In the genomic region with DNA sequence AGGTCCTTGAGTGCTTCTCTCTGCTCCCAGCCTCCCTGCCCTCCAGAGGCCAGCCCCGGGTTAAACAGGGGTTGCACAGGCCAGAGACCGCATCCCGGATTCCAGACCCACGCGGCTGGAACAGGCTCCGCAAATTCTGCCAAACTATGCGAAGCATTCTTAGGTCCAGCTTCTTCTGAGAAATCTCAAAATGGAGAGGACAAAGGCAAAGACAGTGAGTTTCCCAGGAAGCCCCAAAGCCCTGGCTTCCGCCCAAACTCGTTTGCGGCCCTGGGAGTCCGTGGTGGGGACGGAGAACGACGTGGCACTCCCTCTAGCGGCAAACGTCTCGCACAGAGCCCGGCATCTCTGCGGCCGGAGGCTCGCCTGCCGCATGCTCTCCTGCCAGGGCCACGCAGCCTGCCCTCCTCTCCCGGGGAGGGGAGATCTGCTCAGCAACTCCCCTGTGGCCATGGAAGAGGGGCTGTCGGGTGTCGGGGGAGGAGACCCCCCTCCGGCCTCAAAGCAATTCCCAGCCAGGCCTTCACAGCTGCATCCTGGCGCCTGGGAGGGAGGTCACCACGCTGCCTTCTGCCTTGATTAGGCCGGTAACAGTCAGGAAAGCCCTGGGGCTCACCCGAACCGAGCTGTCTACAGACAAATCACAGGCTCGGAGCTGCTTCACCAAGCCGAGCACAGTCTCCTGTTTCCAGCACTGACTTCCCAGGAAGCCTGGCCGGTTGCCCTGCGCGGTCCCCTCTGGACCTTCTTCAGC, we compare ENCODE assay signal across 8 cellular contexts.
A peak's percentile ranks its signal among the peaks of the same experiment; 100 is the strongest.
DNase-seq lines count a peak whose midpoint lies in the region; TF ChIP-seq lines count a peak whose summit lies in the region.

No MANE protein-coding gene starts in this region.

- H3K4me2 ChIP-seq in Loucy (ENCODE audit: low read depth, low read length, poor library complexity, severe bottlenecking): no peak overlapping the region

- no peak overlapping the region for H2AFZ ChIP-seq in Loucy (ENCODE audit: low read length)

- H3K27me3 ChIP-seq in Loucy (ENCODE audit: insufficient read depth, low read length, poor library complexity, severe bottlenecking): no peaks in the 10 kb centered on the region

- TF ChIP-seq CTCF in Loucy (conservative IDR thresholded peaks at IDR 0.05; ENCODE audit: low read length): peak; percentile 57

- no peaks in the 10 kb centered on the region for H3K79me2 ChIP-seq in Loucy (ENCODE audit: insufficient read depth, low read length)

- no peaks in the 10 kb centered on the region for H3F3A ChIP-seq in Loucy (ENCODE audit: low read depth)

- no peaks in the 10 kb centered on the region for H4K20me1 ChIP-seq in Loucy (ENCODE audit: insufficient read depth, low read length, poor library complexity, severe bottlenecking)

- no peaks in the 10 kb centered on the region for H3K9me2 ChIP-seq in Loucy (replicated peaks; ENCODE audit: low read depth, low read length)

- H3K9me3 ChIP-seq in Loucy (ENCODE audit: insufficient read depth, low read depth, low read length): no peaks in the 10 kb centered on the region

- DNase-seq in NCI-H1417 (lab: John Stamatoyannopoulos, UW) (peak; percentile 51 to 68 (median 63)), NCI-H1417 treated with DMSO at 0.1 percent for 48 hours (lab: John Stamatoyannopoulos, UW) (no peak), HCEC 1CT (peak; percentile 71), ecto neural progenitor cell (ENCODE audit: low spot score) (peak; percentile 87), medulla oblongata (ENCODE audit: extremely low spot score) (peak; percentile 89)
- peak; percentile 42 to 55 for DNase-seq in activated CD4-positive, alpha-beta T cell treated with anti-CD3 and anti-CD28 coated beads for 24 hours (ENCODE audit: low read depth in 2 of 2)
- peak; percentile 15 for DNase-seq in stimulated activated CD8-positive, alpha-beta memory T cell treated with anti-CD3 and anti-CD28 coated beads, Interleukin-12 subunit alpha, Interleukin-12 subunit beta, amount 100 ng/mL, for 1 hour (ENCODE audit: low read depth)

- H3K4me3 ChIP-seq in Loucy (ENCODE audit: low read length, poor library complexity, severe bottlenecking): no peak overlapping the region

- no peaks in the 10 kb centered on the region for H3K36me3 ChIP-seq in Loucy (ENCODE audit: insufficient read depth, low read length)

- H3K9ac ChIP-seq in Loucy (ENCODE audit: low read depth, low read length, poor library complexity, severe bottlenecking): no peak overlapping the region

- H3K4me1 ChIP-seq in Loucy (ENCODE audit: insufficient read depth, low read length, poor library complexity, severe bottlenecking): no peaks in the 10 kb centered on the region
